In the genomic region with DNA sequence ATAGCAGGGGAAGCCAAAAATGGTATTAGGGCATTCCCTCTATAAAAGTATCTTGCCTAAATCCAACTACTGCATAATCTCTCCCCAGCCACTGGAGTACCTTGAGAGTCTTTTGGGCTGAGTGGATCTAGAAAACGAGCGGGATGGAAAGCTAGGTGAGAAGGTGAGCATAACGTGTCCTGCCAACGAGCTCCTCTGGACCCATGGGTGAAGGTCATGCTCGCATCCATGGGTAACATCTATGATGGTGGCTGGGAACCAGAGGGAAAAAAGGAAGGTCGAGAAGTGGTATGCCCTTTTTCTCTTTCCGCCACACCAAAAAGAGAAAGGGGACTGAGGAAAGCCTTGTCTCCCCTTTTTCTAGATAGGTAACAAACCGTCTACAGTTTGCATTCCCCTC, we compare ENCODE assay signal across 17 cellular contexts.
DNase-seq lines count a peak whose midpoint lies in the region; ATAC-seq and TF ChIP-seq lines count a peak whose summit lies in the region.
"Had no signal": no experiment of that assay in that cellular context is flagged by ENCODE, and none has a peak within 500 bp of the region (broad histone marks: within the 10 kb centered on the region; RNA-seq: fewer than 3 reads in every experiment).

No MANE protein-coding gene starts in this region.

- H3K27ac ChIP-seq in A673 (ENCODE audit: low read depth, low read length, poor library complexity, severe bottlenecking) (no peak overlapping the region), SJCRH30 (no peak overlapping the region)

- H3K4me1 ChIP-seq in A673 (ENCODE audit: insufficient read depth, low read length, poor library complexity, severe bottlenecking): no peaks in the 10 kb centered on the region
- H3K4me1 ChIP-seq in SJCRH30: no peaks in the 10 kb centered on the region

- intact Hi-C loops in A673 (cut with micrococcal nuclease; ENCODE audit: unreplicated experiment): no loop called here

- BruUV-seq in A673 (replicated peaks; lab: Mats Ljungman, UMichigan): no TSS peak

- H3K36me3 ChIP-seq in A673 (ENCODE audit: insufficient read depth, low read length, poor library complexity, severe bottlenecking) (no peaks in the 10 kb centered on the region), SJCRH30 (no peaks in the 10 kb centered on the region)

- H3K4me3 ChIP-seq in A673 (ENCODE audit: low read depth, low read length, poor library complexity, severe bottlenecking) (no peak overlapping the region), GM12865 (ENCODE audit: low read depth, low read length) (no peak overlapping the region), SJCRH30 (no peak overlapping the region)

- ATAC-seq in GM21526 (IDR thresholded peaks at IDR 0.05; ENCODE audit: low FRiP score, unreplicated experiment): no peak
- ATAC-seq: left lobe of liver, sciatic nerve had no signal

- H3K27me3 ChIP-seq in A673 (replicated peaks; ENCODE audit: insufficient read depth, low read depth, low read length, poor library complexity): no peaks in the 10 kb centered on the region
- no peaks in the 10 kb centered on the region for H3K27me3 ChIP-seq in SJCRH30

- peak; percentile 1 for DNase-seq in A673 (ENCODE audit: low spot score)
- DNase-seq in GM12865 (ENCODE audit: low read depth): peak; percentile 5
- peak; percentile 4 to 15 for DNase-seq in SJCRH30
- DNase-seq in fibroblast of peridontal ligament (ENCODE audit: extremely low read depth): peak; percentile 5
- DNase-seq in activated gamma-delta T cell treated with Interleukin-2 at 50 U/mL for 16 hours: no peak
- DNase-seq in stimulated activated CD4-positive, alpha-beta T cell treated with anti-CD3 and anti-CD28 coated beads, Interleukin-12 subunit alpha, Interleukin-12 subunit beta, amount 100 ng/mL, for 4 hours: no peak
- no peak for DNase-seq in globus pallidus (ENCODE audit: low spot score)
- DNase-seq: activated CD4-positive, alpha-beta memory T cell treated with anti-CD3 and anti-CD28 coated beads for 36 hours; amygdala; HCEC 1CT; NCI-H2029; NCI-H526; stimulated activated CD4-positive, alpha-beta T cell treated with anti-CD3 and anti-CD28 coated beads, Interleukin-2, amount 100 ng/mL, for 24 hours; substantia nigra had no signal

- peaks cover 47% of the 10 kb centered on the region for H3K9me3 ChIP-seq in A673 (ENCODE audit: low read depth, low read length, poor library complexity, severe bottlenecking)
- peaks cover 11% of the 10 kb centered on the region; the same call in 1 of the 2 replicates for H3K9me3 ChIP-seq in SJCRH30 (replicated peaks)

- TF ChIP-seq CTCF in A673 (conservative IDR thresholded peaks at IDR 0.05; ENCODE audit: low read depth, low read length) (no peak), GM12865 (IDR thresholded peaks at IDR 0.05; ENCODE audit: insufficient read depth, low read depth, low read length, missing control alignments) (no peak)

- POLR2A ChIA-PET in A673 (lab: Charles Lee; ENCODE audit: low non-redundant PET): no interaction called here

- CTCF ChIA-PET in A673 (lab: Charles Lee): no interaction called here

Comparison
In these comparisons a context has a peak if more than half of its experiments do, and no peak if none do; other contexts are left out.
1. DNase-seq: peak in A673 (single experiment), GM12865 (single experiment), SJCRH30 (2 of 2) and fibroblast of peridontal ligament (single experiment); none in activated gamma-delta T cell treated with Interleukin-2 at 50 U/mL for 16 hours (single experiment), stimulated activated CD4-positive, alpha-beta T cell treated with anti-CD3 and anti-CD28 coated beads, Interleukin-12 subunit alpha, Interleukin-12 subunit beta, amount 100 ng/mL, for 4 hours (single experiment) and globus pallidus (single experiment).